ENCODE assay signal across 29 cellular contexts in the genomic region with DNA sequence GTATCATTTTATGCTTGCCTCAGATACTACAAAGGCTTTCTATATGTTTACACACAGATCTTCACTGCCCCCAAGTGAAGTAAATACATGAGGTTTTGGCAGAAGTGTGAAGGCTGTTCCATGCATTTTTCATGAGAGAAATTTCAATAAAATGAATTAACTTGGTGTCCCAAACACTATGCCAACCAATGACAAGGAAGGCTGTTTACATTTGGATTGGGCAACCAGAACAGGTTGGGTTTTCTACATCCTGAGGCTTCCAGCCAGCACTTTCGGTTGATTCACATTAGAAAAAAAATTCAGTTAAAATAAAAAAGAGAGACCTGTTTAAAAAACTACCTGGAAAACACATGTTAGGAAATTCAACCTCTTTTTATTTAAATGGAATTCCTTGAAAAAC.
"Had no signal": no experiment of that assay in that cellular context is flagged by ENCODE, and none has a peak within 500 bp of the region (broad histone marks: within the 10 kb centered on the region; RNA-seq: fewer than 3 reads in every experiment).

No MANE protein-coding gene starts in this region.

- H3K4me1 Mint-ChIP-seq: endodermal cell had no signal

- H3K9me3 ChIP-seq: colonic mucosa, esophagus squamous epithelium, gastrocnemius medialis had no signal

- H3K4me3 ChIP-seq: colonic mucosa, coronary artery, dorsolateral prefrontal cortex, esophagus muscularis mucosa, esophagus squamous epithelium, gastrocnemius medialis, gastroesophageal sphincter, heart left ventricle, heart right ventricle had no signal

- DNase-seq: colonic mucosa; cortex of kidney; dermis blood vessel endothelial cell; dorsolateral prefrontal cortex; effector CD4-positive, alpha-beta T cell; effector CD8-positive, alpha-beta T cell; effector memory CD4-positive, alpha-beta T cell; effector memory CD8-positive, alpha-beta T cell; endodermal cell; erythroblast; esophagus squamous epithelium; foreskin fibroblast; foreskin keratinocyte; foreskin melanocyte; gastrocnemius medialis; glutamatergic neuron; head of caudate nucleus; heart left ventricle; heart right ventricle had no signal

- H3K4me1 ChIP-seq: colonic mucosa, esophagus muscularis mucosa, esophagus squamous epithelium, foreskin keratinocyte, gastrocnemius medialis, gastroesophageal sphincter, heart left ventricle, heart right ventricle had no signal

- H3K27me3 ChIP-seq: colonic mucosa, dorsolateral prefrontal cortex, esophagus muscularis mucosa, esophagus squamous epithelium, foreskin keratinocyte, gastrocnemius medialis, gastroesophageal sphincter, heart left ventricle, heart right ventricle had no signal

- H3K4me3 Mint-ChIP-seq: dendritic cell treated with granulocyte-macrophage colony-stimulating factor and Interleukin-4, amounts not matched to agents 40 ng/mL and 50 ng/mL, for 4 days; effector memory CD8-positive, alpha-beta T cell; endodermal cell had no signal

- H3K36me3 ChIP-seq: colonic mucosa, esophagus muscularis mucosa, esophagus squamous epithelium, gastrocnemius medialis, gastroesophageal sphincter, heart left ventricle, heart right ventricle had no signal

- H3K27ac ChIP-seq: colonic mucosa, coronary artery, dorsolateral prefrontal cortex, epithelial cell of prostate, esophagus muscularis mucosa, esophagus squamous epithelium, foreskin keratinocyte, gastrocnemius medialis, gastroesophageal sphincter, heart left ventricle, heart right ventricle had no signal

- FAIRE-seq: colon, endometrium, endothelial cell of umbilical vein, frontal cortex had no signal

- H3K27ac Mint-ChIP-seq: dendritic cell treated with granulocyte-macrophage colony-stimulating factor and Interleukin-4, amounts not matched to agents 40 ng/mL and 50 ng/mL, for 4 days; effector memory CD8-positive, alpha-beta T cell; endodermal cell had no signal

- ATAC-seq: effector memory CD8-positive, alpha-beta T cell; esophagus mucosa; foreskin keratinocyte; gastrocnemius medialis; gastroesophageal sphincter; heart left ventricle; heart right ventricle had no signal

- H3K9me3 Mint-ChIP-seq: dendritic cell treated with granulocyte-macrophage colony-stimulating factor and Interleukin-4, amounts not matched to agents 40 ng/mL and 50 ng/mL, for 4 days had no signal

- H3K27me3 Mint-ChIP-seq: dendritic cell treated with granulocyte-macrophage colony-stimulating factor and Interleukin-4, amounts not matched to agents 40 ng/mL and 50 ng/mL, for 4 days; effector memory CD8-positive, alpha-beta T cell had no signal
